Comparison of ENCODE assay signal across 8 cellular contexts in genomic region chr7:77331938-77332695, GRCh38.
DNase-seq lines count a peak whose midpoint lies in the region; ATAC-seq, FAIRE-seq and TF ChIP-seq lines count a peak whose summit lies in the region.

No MANE protein-coding gene starts in this region.

- H3K27me3 Mint-ChIP-seq in activated naive CD8-positive, alpha-beta T cell treated with anti-CD3 and anti-CD28 coated beads, Interleukin-2, amount 50 U/mL, for 24 hours = no peaks in the 10 kb centered on the region

- H4K20me1 ChIP-seq in HCT116 (ENCODE audit: insufficient read depth) = no peaks in the 10 kb centered on the region

- H3K9me2 ChIP-seq in HCT116 (ENCODE audit: insufficient read depth) = no peaks in the 10 kb centered on the region

- H3K9me3 Mint-ChIP-seq in activated naive CD8-positive, alpha-beta T cell treated with anti-CD3 and anti-CD28 coated beads, Interleukin-2, amount 50 U/mL, for 24 hours = no peaks in the 10 kb centered on the region

- H3K4me1 ChIP-seq in HCT116 (ENCODE audit: control insufficient read depth in 1 of 2, insufficient read depth in 2 of 2, low read length in 2 of 2) = peaks cover 0 to 18% of the 10 kb centered on the region in 2 experiments; a peak in 2 of 4 replicates
- peaks cover 55% of the 10 kb centered on the region for H3K4me1 ChIP-seq in left ventricle myocardium inferior

- H3K36me3 Mint-ChIP-seq in activated naive CD8-positive, alpha-beta T cell treated with anti-CD3 and anti-CD28 coated beads, Interleukin-2, amount 50 U/mL, for 24 hours (ENCODE audit: low read depth) = no peaks in the 10 kb centered on the region

- POLR2A ChIA-PET in HCT116 (lab: Charles Lee) = no interaction called here

- TF ChIP-seq POLR2A in HCT116 (IDR thresholded peaks at IDR 0.05; ENCODE audit: borderline replicate concordance, extremely low read depth, insufficient read depth, insufficient read length) = no peak

- TF ChIP-seq CTCF in HCT116 (IDR thresholded peaks at IDR 0.05 in 2 of 3, conservative IDR thresholded peaks at IDR 0.05 in 1 of 3; ENCODE audit: borderline replicate concordance in 1 of 3, insufficient read depth in 1 of 3, low read depth in 2 of 3, low read length in 2 of 3) (peak; percentile 61 to 76 (median 72)), LNCaP clone FGC (IDR thresholded peaks at IDR 0.05; ENCODE audit: control insufficient read depth, extremely low read depth, insufficient read depth) (peak; percentile 78), left ventricle myocardium inferior (IDR thresholded peaks at IDR 0.05; ENCODE audit: borderline replicate concordance) (peak; percentile 88), retinal pigment epithelial cell (conservative IDR thresholded peaks at IDR 0.05; ENCODE audit: low read depth, low read length) (peak; percentile 60)

- no peak overlapping the region for H3K4me3 Mint-ChIP-seq in activated naive CD8-positive, alpha-beta T cell treated with anti-CD3 and anti-CD28 coated beads, Interleukin-2, amount 50 U/mL, for 24 hours

- intact Hi-C loops in Right ventricle myocardium inferior (cut with DNase I) = loop anchor here (1.0 kb wide), 1 partner anchor 85 kb away; no protein-coding TSS in a partner anchor
- intact Hi-C loops in cardiac septum (cut with DNase I) = loop anchor here (5.0 kb wide), 2 partner anchors 85 to 205 kb away; no protein-coding TSS in a partner anchor
- intact Hi-C loops in HCT116 (cut with micrococcal nuclease) = loop anchor here (5.0 kb wide), 2 partner anchors 85 to 210 kb away; partner anchors contain the start of gene CCDC146
- intact Hi-C loops in left ventricle myocardium inferior (cut with micrococcal nuclease) = no loop called here

- no peak overlapping the region; the same call in 1 of the 2 replicates for H3K4me2 ChIP-seq in HCT116 (ENCODE audit: low read length)

- peak; percentile 88 for ATAC-seq in Right ventricle myocardium inferior
- peak; percentile 98 for ATAC-seq in HCT116
- peak; percentile 66 for ATAC-seq in activated naive CD8-positive, alpha-beta T cell treated with anti-CD3 and anti-CD28 coated beads, Interleukin-2, amount 50 U/mL, for 24 hours

- H2AFZ ChIP-seq in HCT116 (ENCODE audit: low read depth, low read length, poor library complexity, severe bottlenecking) = peak overlapping the region; percentile 28

- TF ChIP-seq RAD21 in HCT116 (IDR thresholded peaks at IDR 0.05; ENCODE audit: low read depth) = peak; percentile 91

- H3K9me3 ChIP-seq in HCT116 (ENCODE audit: control insufficient read depth in 1 of 2, insufficient read depth in 1 of 2, low read depth in 1 of 2, low read length in 2 of 2) (no peaks in the 10 kb centered on the region), left ventricle myocardium inferior (replicated peaks) (no peaks in the 10 kb centered on the region)

- CTCF ChIA-PET in HCT116 (lab: Charles Lee) = interaction anchor here (0.7 to 2.0 kb wide), 7 partner anchors 26 to 232 kb away, joined by 3 to 21 read pairs (median 10); partner anchors contain the start of gene CCDC146

- peak; percentile 80 for FAIRE-seq in RCC 7860 (lab: Jason Lieb, UNC)

- H3K27me3 ChIP-seq in HCT116 (ENCODE audit: insufficient read depth, low read length) (no peaks in the 10 kb centered on the region), left ventricle myocardium inferior (ENCODE audit: low read depth) (no peaks in the 10 kb centered on the region)

- no peak overlapping the region for H3K4me3 ChIP-seq in HCT116 (replicated peaks in 1 of 2; ENCODE audit: low read depth in 1 of 2, low read length in 2 of 2)
- H3K4me3 ChIP-seq in LNCaP clone FGC (ENCODE audit: low read depth, low read length) = no peak overlapping the region
- no peak overlapping the region for H3K4me3 ChIP-seq in left ventricle myocardium inferior
- no peak overlapping the region for H3K4me3 ChIP-seq in retinal pigment epithelial cell (ENCODE audit: low read length)

- BruUV-seq in HCT116 (replicated peaks; lab: Mats Ljungman, UMichigan) = no TSS peak

- DNase-seq in Right ventricle myocardium inferior (ENCODE audit: missing footprints) = peak; percentile 67
- DNase-seq in cardiac septum (ENCODE audit: low spot score) = no peak
- DNase-seq in HCT116 (ENCODE audit: low read depth, low spot score) = peak; percentile 87
- DNase-seq in LNCaP clone FGC (ENCODE audit: low read depth) = peak; percentile 72
- DNase-seq in RCC 7860 (ENCODE audit: low spot score) = peak; percentile 87
- peak; percentile 64 for DNase-seq in activated naive CD8-positive, alpha-beta T cell treated with anti-CD3 and anti-CD28 coated beads, Interleukin-2, amount 50 U/mL, for 24 hours
- peak; percentile 31 for DNase-seq in left ventricle myocardium inferior
- peak; percentile 58 for DNase-seq in retinal pigment epithelial cell (ENCODE audit: low read depth)

- H3K27ac Mint-ChIP-seq in activated naive CD8-positive, alpha-beta T cell treated with anti-CD3 and anti-CD28 coated beads, Interleukin-2, amount 50 U/mL, for 24 hours = no peak overlapping the region

- no peak overlapping the region for H3K9ac ChIP-seq in HCT116 (ENCODE audit: low read length)

- no peak overlapping the region for H3K27ac ChIP-seq in HCT116 (ENCODE audit: low read depth, low read length)
- H3K27ac ChIP-seq in left ventricle myocardium inferior (replicated peaks) = no peak overlapping the region

- H3K36me3 ChIP-seq in HCT116 (ENCODE audit: control insufficient read depth in 1 of 2, insufficient read depth in 2 of 2, low read length in 2 of 2) (no peaks in the 10 kb centered on the region), left ventricle myocardium inferior (no peaks in the 10 kb centered on the region)

- H3K79me2 ChIP-seq in HCT116 (ENCODE audit: insufficient read depth, low read length) = no peaks in the 10 kb centered on the region

- peaks cover 58% of the 10 kb centered on the region for H3K4me1 Mint-ChIP-seq in activated naive CD8-positive, alpha-beta T cell treated with anti-CD3 and anti-CD28 coated beads, Interleukin-2, amount 50 U/mL, for 24 hours

- RAD21 ChIA-PET in HCT116 (lab: Charles Lee; ENCODE audit: low non-redundant PET in 1 of 2, low total read pairs in 2 of 2, uncharacterized antibody in 2 of 2, unreplicated experiment in 2 of 2) = interaction anchor here (0.7 to 1.4 kb wide), 8 partner anchors 15 to 1069 kb away, joined by 3 to 5 read pairs (median 4); partner anchors contain the start of gene CCDC146 (in 1 of the 2)

TF ChIP-seq in HCT116, 20 proteins besides CTCF, POLR2A, EP300 and RAD21:
- TF ChIP-seq SP1 (IDR thresholded peaks at IDR 0.05; ENCODE audit: low read depth) (no peak), EGR1 (IDR thresholded peaks at IDR 0.05; ENCODE audit: low read depth) (peak; percentile 99), ZNF274 (IDR thresholded peaks at IDR 0.05; ENCODE audit: low read depth, low read length) (no peak), SIN3A (IDR thresholded peaks at IDR 0.05; ENCODE audit: low read depth) (no peak), CBX3 (IDR thresholded peaks at IDR 0.05; ENCODE audit: low read depth) (no peak), EZH2 (IDR thresholded peaks at IDR 0.05) (no peak), ZBTB33 (IDR thresholded peaks at IDR 0.05; ENCODE audit: extremely low read depth, insufficient replicate concordance, low read length) (no peak), ELF1 (IDR thresholded peaks at IDR 0.05; ENCODE audit: borderline replicate concordance, low read depth) (no peak), FOSL1 (IDR thresholded peaks at IDR 0.05; ENCODE audit: low read depth) (no peak), YY1 (IDR thresholded peaks at IDR 0.05; ENCODE audit: extremely low read depth, insufficient replicate concordance, low read depth, low read length) (peak; percentile 16), POLR2AphosphoS5 (IDR thresholded peaks at IDR 0.05; ENCODE audit: low read depth, low read length) (no peak), CEBPB (IDR thresholded peaks at IDR 0.05; ENCODE audit: low read depth) (no peak)
